2 cellular contexts compared by ENCODE assay signal in genomic region chr10:126013489-126014281, GRCh38.
TF ChIP-seq lines count a peak whose summit lies in the region.

No MANE protein-coding gene starts in this region.

TF ChIP-seq in A549, 52 proteins besides CTCF, POLR2A, EP300 and RAD21 (continued from another document):
- no peak for TF ChIP-seq KDM5A (IDR thresholded peaks at IDR 0.05)
- no peak for TF ChIP-seq CBX2 (IDR thresholded peaks at IDR 0.05; ENCODE audit: borderline replicate concordance, low read depth)
- peak; percentile 38; the same call in 1 of the 2 replicates for TF ChIP-seq GATA3 (IDR thresholded peaks at IDR 0.05; ENCODE audit: borderline replicate concordance)
- TF ChIP-seq SMC3 (IDR thresholded peaks at IDR 0.05) = 0 out of 3 replicates have a peak, but pooled peaks have one; percentile 19
- TF ChIP-seq JUNB (IDR thresholded peaks at IDR 0.05) = 0 out of 2 replicates have a peak, but pooled peaks have one; percentile 41
- peak; percentile 45; the same call in 1 of the 2 replicates for TF ChIP-seq FOSL2 (IDR thresholded peaks at IDR 0.05)
- TF ChIP-seq FOSL2 (CRISPR knock-in tag; IDR thresholded peaks at IDR 0.05) = peak; percentile 60

TF ChIP-seq in IMR-90, 13 proteins besides CTCF, POLR2A, EP300 and RAD21 (continued from another document):
- no peak for TF ChIP-seq ELK1 (IDR thresholded peaks at IDR 0.05; ENCODE audit: borderline replicate concordance, low read depth, low read length)
- TF ChIP-seq FOS (IDR thresholded peaks at IDR 0.05; ENCODE audit: low read depth, low read length) = peak; percentile 96
- peak; percentile 85 for TF ChIP-seq BHLHE40 (IDR thresholded peaks at IDR 0.05; ENCODE audit: low read depth, low read length)
- TF ChIP-seq MAZ (IDR thresholded peaks at IDR 0.05; ENCODE audit: borderline replicate concordance, low read depth, low read length) = peak; percentile 68; the same call in 1 of the 2 replicates
- peak; percentile 19; the same call in 1 of the 2 replicates for TF ChIP-seq CEBPB (IDR thresholded peaks at IDR 0.05; ENCODE audit: low read depth, low read length)
